Comparison of ENCODE assay signal across 1 cellular context in the genomic region with DNA sequence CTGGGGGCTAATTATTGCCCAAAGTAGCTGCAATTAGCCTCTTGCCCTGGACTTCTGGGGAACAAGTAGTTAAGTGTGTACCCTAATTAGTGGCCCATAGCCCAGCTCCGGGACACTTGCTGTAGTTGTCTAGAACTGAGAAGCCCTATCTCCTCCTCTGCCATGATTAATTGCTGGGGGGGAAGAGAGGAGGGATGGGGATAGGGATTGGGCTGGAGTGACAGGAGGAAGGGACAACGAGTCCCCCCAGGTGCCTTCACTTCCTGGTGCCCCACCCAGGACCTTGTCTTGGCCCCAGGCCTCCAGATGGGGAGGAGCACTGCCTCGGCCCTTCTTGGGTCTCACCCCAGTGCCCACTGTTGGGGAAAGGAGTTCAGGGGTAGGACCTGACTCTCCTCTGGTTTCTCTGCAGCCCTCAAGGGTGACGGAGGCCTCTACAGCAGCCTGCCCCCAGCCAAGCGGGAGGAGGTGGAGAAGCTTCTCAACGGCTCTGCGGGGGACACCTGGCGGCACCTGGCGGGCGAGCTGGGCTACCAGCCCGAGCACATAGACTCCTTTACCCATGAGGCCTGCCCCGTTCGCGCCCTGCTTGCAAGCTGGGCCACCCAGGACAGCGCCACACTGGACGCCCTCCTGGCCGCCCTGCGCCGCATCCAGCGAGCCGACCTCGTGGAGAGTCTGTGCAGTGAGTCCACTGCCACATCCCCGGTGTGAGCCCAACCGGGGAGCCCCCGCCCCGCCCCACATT.
TF ChIP-seq lines count a peak whose summit lies in the region.

No MANE protein-coding gene starts in this region.

TF ChIP-seq in HepG2, 621 proteins besides CTCF, POLR2A, EP300 and RAD21 (continued from another document):
- TF ChIP-seq, protein P1, sequence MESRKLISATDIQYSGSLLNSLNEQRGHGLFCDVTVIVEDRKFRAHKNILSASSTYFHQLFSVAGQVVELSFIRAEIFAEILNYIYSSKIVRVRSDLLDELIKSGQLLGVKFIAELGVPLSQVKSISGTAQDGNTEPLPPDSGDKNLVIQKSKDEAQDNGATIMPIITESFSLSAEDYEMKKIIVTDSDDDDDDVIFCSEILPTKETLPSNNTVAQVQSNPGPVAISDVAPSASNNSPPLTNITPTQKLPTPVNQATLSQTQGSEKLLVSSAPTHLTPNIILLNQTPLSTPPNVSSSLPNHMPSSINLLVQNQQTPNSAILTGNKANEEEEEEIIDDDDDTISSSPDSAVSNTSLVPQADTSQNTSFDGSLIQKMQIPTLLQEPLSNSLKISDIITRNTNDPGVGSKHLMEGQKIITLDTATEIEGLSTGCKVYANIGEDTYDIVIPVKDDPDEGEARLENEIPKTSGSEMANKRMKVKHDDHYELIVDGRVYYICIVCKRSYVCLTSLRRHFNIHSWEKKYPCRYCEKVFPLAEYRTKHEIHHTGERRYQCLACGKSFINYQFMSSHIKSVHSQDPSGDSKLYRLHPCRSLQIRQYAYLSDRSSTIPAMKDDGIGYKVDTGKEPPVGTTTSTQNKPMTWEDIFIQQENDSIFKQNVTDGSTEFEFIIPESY (CRISPR knock-in tag; IDR thresholded peaks at IDR 0.05), result peak; percentile 80
- TF ChIP-seq ZKSCAN5 (CRISPR knock-in tag; IDR thresholded peaks at IDR 0.05) (no peak), STAG1 (CRISPR knock-in tag; IDR thresholded peaks at IDR 0.05) (peak; percentile 44), ZBTB38 (CRISPR knock-in tag; IDR thresholded peaks at IDR 0.05) (0 out of 2 replicates have a peak, but pooled peaks have one; percentile 22), NFIB (CRISPR knock-in tag; IDR thresholded peaks at IDR 0.05; ENCODE audit: borderline replicate concordance) (no peak)
- TF ChIP-seq, protein P2, sequence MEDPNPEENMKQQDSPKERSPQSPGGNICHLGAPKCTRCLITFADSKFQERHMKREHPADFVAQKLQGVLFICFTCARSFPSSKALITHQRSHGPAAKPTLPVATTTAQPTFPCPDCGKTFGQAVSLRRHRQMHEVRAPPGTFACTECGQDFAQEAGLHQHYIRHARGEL (CRISPR knock-in tag; IDR thresholded peaks at IDR 0.05), result 0 out of 2 replicates have a peak, but pooled peaks have one; percentile 45
